ENCODE assay signal across 12 cellular contexts in genomic region chr4:38983756-38984647, GRCh38.
DNase-seq lines count a peak whose midpoint lies in the region; ATAC-seq lines count a peak whose summit lies in the region.
"Had no signal": no experiment of that assay in that cellular context is flagged by ENCODE, and none has a peak within 500 bp of the region (broad histone marks: within the 10 kb centered on the region; RNA-seq: fewer than 3 reads in every experiment).

No MANE protein-coding gene starts in this region.

- H3K36me3 ChIP-seq in adipocyte (ENCODE audit: control insufficient read depth, insufficient read depth, low read length, severe bottlenecking), result no peaks in the 10 kb centered on the region
- H3K36me3 ChIP-seq: transverse colon had no signal

- H3K9me3 Mint-ChIP-seq in memory B cell, result peaks cover 3% of the 10 kb centered on the region

- H3K27me3 Mint-ChIP-seq in memory B cell, result no peaks in the 10 kb centered on the region

- H3K9ac ChIP-seq in adipocyte (ENCODE audit: low read length), result no peak overlapping the region

- H3K27ac Mint-ChIP-seq in memory B cell, result peak overlapping the region; percentile 98

- ATAC-seq in memory B cell (ENCODE audit: low read depth) (no peak), GM18517 (IDR thresholded peaks at IDR 0.05; ENCODE audit: unreplicated experiment) (no peak), GM18907 (IDR thresholded peaks at IDR 0.05; ENCODE audit: unreplicated experiment) (no peak)

- no peaks in the 10 kb centered on the region for H3K9me3 ChIP-seq in adipocyte (ENCODE audit: control insufficient read depth, low read length)
- H3K9me3 ChIP-seq: transverse colon had no signal

- H3K4me1 Mint-ChIP-seq in memory B cell, result peaks cover 41% of the 10 kb centered on the region

- no peaks in the 10 kb centered on the region for H3K27me3 ChIP-seq in adipocyte (replicated peaks; ENCODE audit: control insufficient read depth, insufficient read depth, low read length)
- H3K27me3 ChIP-seq: hepatocyte, transverse colon had no signal

- H3K4me3 Mint-ChIP-seq in memory B cell, result no peak overlapping the region

- H3K4me3 ChIP-seq in adipocyte (ENCODE audit: low read length), result peak overlapping the region; percentile 57
- H3K4me3 ChIP-seq: hepatocyte, transverse colon had no signal

- H3K4me1 ChIP-seq in adipocyte (ENCODE audit: control insufficient read depth, insufficient read depth, low read length), result peaks cover 42% of the 10 kb centered on the region
- H3K4me1 ChIP-seq: transverse colon had no signal

- peak; percentile 51 for DNase-seq in AG08395 (ENCODE audit: low spot score)
- peak; percentile 17 for DNase-seq in GM04504 (ENCODE audit: low read depth)
- no peak for DNase-seq in adipocyte (ENCODE audit: low read depth)
- no peak for DNase-seq in memory B cell (ENCODE audit: low spot score in 2 of 2)
- no peak for DNase-seq in activated gamma-delta T cell (lab: John Stamatoyannopoulos, UW)
- DNase-seq in RPMI8226, result no peak
- DNase-seq: NCI-H1694; stimulated activated CD4-positive, alpha-beta T cell treated with anti-CD3 and anti-CD28 coated beads, Interleukin-2, amount 100 ng/mL, for 48 hours; transverse colon had no signal

- peaks cover 45% of the 10 kb centered on the region for H3K36me3 Mint-ChIP-seq in memory B cell

Comparison
In these comparisons a context has a peak if more than half of its experiments do, and no peak if none do; other contexts are left out.
1. DNase-seq: peak in AG08395 (single experiment) and GM04504 (single experiment); none in adipocyte (single experiment), memory B cell (0 of 2), activated gamma-delta T cell (single experiment) and RPMI8226 (single experiment).